8 cellular contexts compared by ENCODE assay signal in genomic region chr14:60247994-60248696, GRCh38. TPM values are rescaled to one million over a fixed set of nuclear protein-coding genes. Genes with fewer than 3 reads are reported as not detected.
A peak's percentile ranks its signal among the peaks of the same experiment; 100 is the strongest.
DNase-seq lines count a peak whose midpoint lies in the region; ATAC-seq, FAIRE-seq and TF ChIP-seq lines count a peak whose summit lies in the region.

No MANE protein-coding gene starts in this region.

- no peaks in the 10 kb centered on the region for H3K9me3 ChIP-seq in liver (ENCODE audit: control insufficient read depth in 4 of 4, low read length in 3 of 4)

- peak overlapping the region; percentile 100 for H3K9ac ChIP-seq in liver (ENCODE audit: low read depth in 1 of 2, low read length in 2 of 2)

- WGBS in liver = under 1% methylated on average over 27 of the region's 27 CpGs

- peak overlapping the region; percentile 66 to 100 (median 89) for H3K4me3 ChIP-seq in dorsolateral prefrontal cortex
- peak overlapping the region; percentile 67 to 85 (median 83) for H3K4me3 ChIP-seq in liver (ENCODE audit: low read depth in 1 of 3, low read length in 3 of 3)

- peak overlapping the region; percentile 92 to 100 (median 100) for H3K27ac ChIP-seq in dorsolateral prefrontal cortex
- peak overlapping the region; percentile 100 for H3K27ac ChIP-seq in liver (ENCODE audit: low read depth in 1 of 2, low read length in 2 of 2)

- H3K27me3 ChIP-seq in dorsolateral prefrontal cortex = no peaks in the 10 kb centered on the region
- H3K27me3 ChIP-seq in liver (ENCODE audit: control insufficient read depth in 4 of 4, insufficient read depth in 4 of 4, low read length in 3 of 4) = no peaks in the 10 kb centered on the region

- TF ChIP-seq CTCF in dorsolateral prefrontal cortex (IDR thresholded peaks at IDR 0.05 in 54 of 56, conservative IDR thresholded peaks at IDR 0.05 in 2 of 56; ENCODE audit: low read depth in 1 of 56, partially characterized antibody in 56 of 56) (peak in 4 of 56 donors; percentile 13 to 29 (median 21)), liver (IDR thresholded peaks at IDR 0.05; ENCODE audit: low read depth, low read length, missing input control) (no peak)

- TF ChIP-seq RAD21 in liver (IDR thresholded peaks at IDR 0.05) = peak in 1 of 2 donors; percentile 26

- H3K36me3 ChIP-seq in liver (ENCODE audit: control insufficient read depth in 4 of 4, insufficient read depth in 3 of 4, low read depth in 1 of 4, low read length in 3 of 4) = no peaks in the 10 kb centered on the region

- DNase-seq in AG20443 (ENCODE audit: low spot score) (peak; percentile 91), GM19239 (ENCODE audit: insufficient read length, low spot score) (peak; percentile 63), NCI-H69 (lab: John Stamatoyannopoulos, UW) (peak; percentile 96), dorsolateral prefrontal cortex (peak; percentile 83 to 98 (median 96))
- DNase-seq in activated CD4-positive, alpha-beta T cell treated with anti-CD3 and anti-CD28 coated beads, Interleukin-2, amount 50 U/mL, for 48 hours = peak; percentile 80 to 86
- peak; percentile 78 for DNase-seq in stimulated activated CD4-positive, alpha-beta T cell treated with anti-CD3 and anti-CD28 coated beads, Interleukin-4, amount 100 ng/mL, for 1 hour

- ATAC-seq in HG03457 (IDR thresholded peaks at IDR 0.05; ENCODE audit: unreplicated experiment) = peak; percentile 55

- peaks cover 4 to 33% (median 23%) of the 10 kb centered on the region in 4 donors for H3K4me1 ChIP-seq in liver (ENCODE audit: control insufficient read depth in 4 of 4, insufficient read depth in 4 of 4, low read length in 3 of 4)

- intact Hi-C loops in dorsolateral prefrontal cortex (cut with DNase I) = loop anchor here (2.0 to 10.0 kb wide), 9 partner anchors 25 to 1447 kb away; partner anchors contain the start of genes HIF1A (in 1 of the 2), JKAMP (in 1 of the 2), L3HYPDH (in 1 of the 2) and PCNX4 (in 1 of the 2)

- peak; percentile 100 for FAIRE-seq in GM19239 (lab: Jason Lieb, UNC)

TF ChIP-seq in liver, 16 proteins besides CTCF, POLR2A, EP300 and RAD21:
- TF ChIP-seq YY1 (IDR thresholded peaks at IDR 0.05) = peak; percentile 53
- TF ChIP-seq HNF4G (IDR thresholded peaks at IDR 0.05) = no peak
- TF ChIP-seq ZBTB33 (IDR thresholded peaks at IDR 0.05) = peak; percentile 24
- peak; percentile 85 for TF ChIP-seq SP1 (IDR thresholded peaks at IDR 0.05)
- peak; percentile 66 for TF ChIP-seq TAF1 (conservative IDR thresholded peaks at IDR 0.05)
- TF ChIP-seq GABPA (IDR thresholded peaks at IDR 0.05 in 1 of 2, conservative IDR thresholded peaks at IDR 0.05 in 1 of 2) = no peak
- TF ChIP-seq RXRA (IDR thresholded peaks at IDR 0.05) = peak; percentile 47 to 64
- TF ChIP-seq MAX (IDR thresholded peaks at IDR 0.05) = peak; percentile 89
- peak; percentile 39 to 67 for TF ChIP-seq HNF4A (conservative IDR thresholded peaks at IDR 0.05)
- TF ChIP-seq NR2F2 (IDR thresholded peaks at IDR 0.05) = peak; percentile 23
- TF ChIP-seq EGR1 (IDR thresholded peaks at IDR 0.05; ENCODE audit: low read depth in 2 of 2) = peak; percentile 20 to 42
- TF ChIP-seq FOXA2 (IDR thresholded peaks at IDR 0.05) = no peak
- peak; percentile 42 for TF ChIP-seq REST (IDR thresholded peaks at IDR 0.05)
- no peak for TF ChIP-seq JUND (IDR thresholded peaks at IDR 0.05)

RNA-seq across cellular contexts. Expression of gene PPM1A, which starts 0.9 kb away (rescaled TPM):
- total RNA-seq in dorsolateral prefrontal cortex (100 to 1,000 TPM in 91 of 120 experiments, 10 to 100 TPM in 29; 67.6 to 145 (median 112) TPM), liver (10 to 100 TPM; 33.2 to 43.2 TPM)
- 10 to 100 TPM; 23.0 to 25.8 TPM for polyA plus RNA-seq in liver

Comparison
In these comparisons a context has a peak if more than half of its experiments do, and no peak if none do; other contexts are left out.
1. Peak in every context shown above with its lines: DNase-seq, ATAC-seq, H3K4me3 ChIP-seq and H3K27ac ChIP-seq.